ENCODE assay signal across 14 cellular contexts in the genomic region with DNA sequence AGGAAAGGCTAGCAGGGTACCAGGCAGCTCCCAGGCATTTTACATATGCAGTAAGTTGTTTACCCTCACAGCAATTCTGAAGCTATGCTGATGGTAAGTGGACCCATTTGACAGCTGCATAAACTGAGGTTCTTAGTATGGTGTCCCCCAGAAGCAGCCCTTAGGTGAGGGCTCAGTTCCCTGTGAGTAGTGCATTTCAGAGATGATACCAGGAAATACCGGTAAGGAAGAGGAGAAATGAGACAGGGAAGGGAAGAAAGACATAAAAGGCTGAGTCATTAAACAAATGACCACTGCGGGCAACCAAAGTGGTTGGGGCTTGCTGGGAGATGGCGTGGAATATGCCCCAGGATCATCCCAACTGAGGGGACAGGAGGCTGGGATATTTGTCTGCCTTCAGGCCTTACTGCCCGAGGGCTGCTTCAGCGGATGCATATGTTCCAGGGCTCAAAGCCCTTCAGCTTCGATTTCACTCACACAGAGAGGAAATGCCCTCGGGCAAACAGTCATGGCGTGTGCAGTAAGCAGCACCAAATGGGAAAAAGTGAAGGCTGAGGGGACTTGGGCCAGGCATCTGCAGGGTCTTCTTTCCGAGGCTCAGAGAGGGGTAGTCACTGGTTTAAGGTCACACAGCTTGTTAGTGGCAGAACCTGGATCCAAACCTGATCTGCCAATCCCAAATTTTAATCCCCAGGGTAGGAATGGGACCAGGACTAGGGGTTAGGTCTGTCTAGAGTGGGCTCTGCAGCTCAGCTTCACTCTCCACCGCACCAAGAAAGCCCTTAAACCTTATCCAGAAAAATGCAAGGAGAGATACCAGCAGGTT.
DNase-seq lines count a peak whose midpoint lies in the region; ATAC-seq, FAIRE-seq and TF ChIP-seq lines count a peak whose summit lies in the region.
"Had no signal": no experiment of that assay in that cellular context is flagged by ENCODE, and none has a peak within 500 bp of the region (broad histone marks: within the 10 kb centered on the region; RNA-seq: fewer than 3 reads in every experiment).

No MANE protein-coding gene starts in this region.

- H3K36me3 ChIP-seq in astrocyte (ENCODE audit: insufficient read depth, low read length) (no peaks in the 10 kb centered on the region), esophagus muscularis mucosa (no peaks in the 10 kb centered on the region)
- H3K36me3 ChIP-seq: colonic mucosa had no signal

- H3K4me2 ChIP-seq in astrocyte (ENCODE audit: low read length), result no peak overlapping the region

- H3K9me3 ChIP-seq in astrocyte (ENCODE audit: insufficient read depth, low read depth, low read length) (no peaks in the 10 kb centered on the region), esophagus muscularis mucosa (no peaks in the 10 kb centered on the region)
- H3K9me3 ChIP-seq: colonic mucosa had no signal

- H3K4me1 Mint-ChIP-seq in astrocyte (ENCODE audit: low read depth, unreplicated experiment), result peaks cover 7% of the 10 kb centered on the region
- peaks cover 10 to 38% (median 29%) of the 10 kb centered on the region in 4 donors for H3K4me1 Mint-ChIP-seq in naive thymus-derived CD8-positive, alpha-beta T cell
- peaks cover 17% of the 10 kb centered on the region for H3K4me1 Mint-ChIP-seq in activated CD4-positive, alpha-beta memory T cell treated with anti-CD3 and anti-CD28 coated beads for 36 hours (ENCODE audit: low read depth)

- H3K27ac ChIP-seq in astrocyte (ENCODE audit: low read depth, low read length) (no peak overlapping the region), esophagus muscularis mucosa (replicated peaks in 1 of 4) (no peak overlapping the region)
- H3K27ac ChIP-seq: colonic mucosa had no signal

- H3K4me3 Mint-ChIP-seq in astrocyte (ENCODE audit: unreplicated experiment), result no peak overlapping the region
- H3K4me3 Mint-ChIP-seq in naive thymus-derived CD8-positive, alpha-beta T cell, result peak overlapping the region in 1 of 10 donors; percentile 91
- H3K4me3 Mint-ChIP-seq in activated CD4-positive, alpha-beta memory T cell treated with anti-CD3 and anti-CD28 coated beads for 36 hours, result no peak overlapping the region
- H3K4me3 Mint-ChIP-seq: activated naive CD8-positive, alpha-beta T cell treated with anti-CD3 and anti-CD28 coated beads, Interleukin-2, amount 10 ng/mL, durations not matched to agents 7 days and 5 days; neural crest cell had no signal

- H3K79me2 ChIP-seq in astrocyte (ENCODE audit: insufficient read depth, low read length), result no peaks in the 10 kb centered on the region

- H3K4me1 ChIP-seq in astrocyte (ENCODE audit: insufficient read depth, low read length) (peaks cover 6% of the 10 kb centered on the region), esophagus muscularis mucosa (peaks cover 0 to 11% (median 6%) of the 10 kb centered on the region in 4 donors)
- H3K4me1 ChIP-seq: colonic mucosa had no signal

- peaks cover 42% of the 10 kb centered on the region for H3K27me3 Mint-ChIP-seq in astrocyte (ENCODE audit: low read depth, unreplicated experiment)
- H3K27me3 Mint-ChIP-seq in naive thymus-derived CD8-positive, alpha-beta T cell, result no peaks in the 10 kb centered on the region
- H3K27me3 Mint-ChIP-seq in activated CD4-positive, alpha-beta memory T cell treated with anti-CD3 and anti-CD28 coated beads for 36 hours, result no peaks in the 10 kb centered on the region

- CTCF ChIA-PET in activated CD4-positive, alpha-beta memory T cell treated with anti-CD3 and anti-CD28 coated beads for 36 hours (lab: Charles Lee), result interaction anchor here (1.1 to 2.2 kb wide), 3 partner anchors 26 to 216 kb away, joined by 3 to 8 read pairs (median 3); no protein-coding TSS in a partner anchor

- H3K4me3 ChIP-seq in astrocyte (ENCODE audit: insufficient read depth, low read depth, low read length) (no peak overlapping the region), esophagus muscularis mucosa (no peak overlapping the region)
- H3K4me3 ChIP-seq: colonic mucosa had no signal

- POLR2A ChIA-PET in naive thymus-derived CD8-positive, alpha-beta T cell (lab: Charles Lee), result no interaction called here
- POLR2A ChIA-PET in activated CD4-positive, alpha-beta memory T cell treated with anti-CD3 and anti-CD28 coated beads for 36 hours (lab: Charles Lee), result no interaction called here

- no peak overlapping the region for H2AFZ ChIP-seq in astrocyte (ENCODE audit: low read depth, low read length)

- no peak for TF ChIP-seq POLR2A in esophagus muscularis mucosa (IDR thresholded peaks at IDR 0.05; ENCODE audit: low read depth)

- H3K9me3 Mint-ChIP-seq in astrocyte (ENCODE audit: unreplicated experiment), result no peaks in the 10 kb centered on the region
- no peaks in the 10 kb centered on the region for H3K9me3 Mint-ChIP-seq in naive thymus-derived CD8-positive, alpha-beta T cell
- no peaks in the 10 kb centered on the region for H3K9me3 Mint-ChIP-seq in activated CD4-positive, alpha-beta memory T cell treated with anti-CD3 and anti-CD28 coated beads for 36 hours
- H3K9me3 Mint-ChIP-seq: activated naive CD8-positive, alpha-beta T cell treated with anti-CD3 and anti-CD28 coated beads, Interleukin-2, amount 10 ng/mL, durations not matched to agents 7 days and 5 days; neural crest cell had no signal

- H4K20me1 ChIP-seq in astrocyte (ENCODE audit: insufficient read depth, low read length), result peaks cover 8% of the 10 kb centered on the region

- no peak for TF ChIP-seq EP300 in esophagus muscularis mucosa (IDR thresholded peaks at IDR 0.05)

- no peak overlapping the region for H3K9ac ChIP-seq in astrocyte (ENCODE audit: low read length)

- intact Hi-C loops in activated CD4-positive, alpha-beta memory T cell treated with anti-CD3 and anti-CD28 coated beads for 36 hours (cut with micrococcal nuclease), result no loop called here
- intact Hi-C loops in esophagus muscularis mucosa (cut with DNase I), result no loop called here

- H3K36me3 Mint-ChIP-seq in astrocyte (ENCODE audit: low read depth, unreplicated experiment), result no peaks in the 10 kb centered on the region
- H3K36me3 Mint-ChIP-seq in naive thymus-derived CD8-positive, alpha-beta T cell, result no peaks in the 10 kb centered on the region
- no peaks in the 10 kb centered on the region for H3K36me3 Mint-ChIP-seq in activated CD4-positive, alpha-beta memory T cell treated with anti-CD3 and anti-CD28 coated beads for 36 hours
- H3K36me3 Mint-ChIP-seq: activated naive CD8-positive, alpha-beta T cell treated with anti-CD3 and anti-CD28 coated beads, Interleukin-2, amount 10 ng/mL, durations not matched to agents 7 days and 5 days had no signal

- no peak for FAIRE-seq in astrocyte (lab: Jason Lieb, UNC)

- DNase-seq in Daoy (ENCODE audit: low read depth), result peak; percentile 61
- peak; percentile 79 for DNase-seq in HT1080 (ENCODE audit: low read depth)
- DNase-seq in astrocyte (ENCODE audit: low read depth), result peak; percentile 14
- DNase-seq in naive thymus-derived CD8-positive, alpha-beta T cell, result no peak
- no peak for DNase-seq in activated CD4-positive, alpha-beta memory T cell treated with anti-CD3 and anti-CD28 coated beads for 36 hours
- DNase-seq in esophagus muscularis mucosa (ENCODE audit: extremely low spot score), result no peak
- no peak for DNase-seq in HuH-7.5 (ENCODE audit: low spot score)
- DNase-seq: activated naive CD8-positive, alpha-beta T cell treated with anti-CD3 and anti-CD28 coated beads, Interleukin-2, amount 10 ng/mL, durations not matched to agents 7 days and 5 days; colonic mucosa; COR-L47; NCI-H1694; NCI-H774; Right ventricle myocardium superior had no signal

- H3K27ac Mint-ChIP-seq in astrocyte (ENCODE audit: unreplicated experiment), result no peak overlapping the region
- peak overlapping the region in 6 of 10 donors; percentile 4 to 97 (median 47) for H3K27ac Mint-ChIP-seq in naive thymus-derived CD8-positive, alpha-beta T cell
- H3K27ac Mint-ChIP-seq in activated CD4-positive, alpha-beta memory T cell treated with anti-CD3 and anti-CD28 coated beads for 36 hours, result no peak overlapping the region

- WGBS in esophagus muscularis mucosa, result 80% methylated on average over 9 of the region's 10 CpGs

- H3K27me3 ChIP-seq in astrocyte (ENCODE audit: insufficient read depth, low read length) (peaks cover 51% of the 10 kb centered on the region), esophagus muscularis mucosa (peaks cover 0 to 4% (median 0%) of the 10 kb centered on the region in 4 donors)
- H3K27me3 ChIP-seq: colonic mucosa had no signal

- ATAC-seq in naive thymus-derived CD8-positive, alpha-beta T cell, result no peak

- no peak for TF ChIP-seq CTCF in astrocyte (IDR thresholded peaks at IDR 0.05; ENCODE audit: insufficient read depth, low read depth, low read length)
- no peak for TF ChIP-seq CTCF in esophagus muscularis mucosa (IDR thresholded peaks at IDR 0.05)

Comparison
In these comparisons a context has a peak if more than half of its experiments do, and no peak if none do; other contexts are left out.
1. DNase-seq: peak in Daoy (single experiment), HT1080 (single experiment) and astrocyte (single experiment); none in naive thymus-derived CD8-positive, alpha-beta T cell (0 of 10), activated CD4-positive, alpha-beta memory T cell treated with anti-CD3 and anti-CD28 coated beads for 36 hours (single experiment), esophagus muscularis mucosa (single experiment) and HuH-7.5 (single experiment).
2. H3K27ac Mint-ChIP-seq: peak in naive thymus-derived CD8-positive, alpha-beta T cell (6 of 10); none in astrocyte (single experiment) and activated CD4-positive, alpha-beta memory T cell treated with anti-CD3 and anti-CD28 coated beads for 36 hours (single experiment).